ENCODE assay signal across 17 cellular contexts in genomic region chr9:131690950-131691573, GRCh38. TPM values are rescaled to one million over a fixed set of nuclear protein-coding genes. Genes with fewer than 3 reads are reported as not detected.
DNase-seq lines count a peak whose midpoint lies in the region; ATAC-seq, FAIRE-seq and TF ChIP-seq lines count a peak whose summit lies in the region.
"Had no signal": no experiment of that assay in that cellular context is flagged by ENCODE, and none has a peak within 500 bp of the region (broad histone marks: within the 10 kb centered on the region; RNA-seq: fewer than 3 reads in every experiment).

No MANE protein-coding gene starts in this region.

- no peak overlapping the region for H2BK5ac ChIP-seq in IMR-90 (ENCODE audit: low read depth, low read length, poor library complexity, severe bottlenecking)

- H4K91ac ChIP-seq in IMR-90 (ENCODE audit: insufficient read depth, low read depth, low read length): no peak overlapping the region

- H2AK5ac ChIP-seq in IMR-90 (ENCODE audit: low read depth, low read length): no peak overlapping the region

- H3K4me1 Mint-ChIP-seq in CD4-positive, alpha-beta T cell (ENCODE audit: low read depth): peaks cover 88% of the 10 kb centered on the region
- peaks cover 63% of the 10 kb centered on the region for H3K4me1 Mint-ChIP-seq in activated T-helper 17 cell treated with anti-CD3 and anti-CD28 coated beads, Interleukin-2, amount 50 U/mL, for 72 hours
- peaks cover 55 to 86% (median 71%) of the 10 kb centered on the region in 7 donors for H3K4me1 Mint-ChIP-seq in naive thymus-derived CD4-positive, alpha-beta T cell

- no peak overlapping the region for H2AK9ac ChIP-seq in IMR-90 (replicated peaks; ENCODE audit: low read depth, low read length, poor library complexity)

- H3K4me1 ChIP-seq in IMR-90 (ENCODE audit: control insufficient read depth, insufficient read depth, low read length): peaks cover 5% of the 10 kb centered on the region; the same call in 1 of the 2 replicates
- peaks cover 25 to 34% of the 10 kb centered on the region in 2 donors for H3K4me1 ChIP-seq in naive thymus-derived CD4-positive, alpha-beta T cell (ENCODE audit: control insufficient read depth in 2 of 2, insufficient read depth in 2 of 2, low read length in 2 of 2)
- H3K4me1 ChIP-seq: prostate gland had no signal

- peaks cover 49 to 71% of the 10 kb centered on the region in 2 experiments for H3K79me1 ChIP-seq in IMR-90 (ENCODE audit: low read depth in 1 of 2, low read length in 2 of 2)

- peak overlapping the region; percentile 26 for H3K4me3 Mint-ChIP-seq in CD4-positive, alpha-beta T cell
- peak overlapping the region; percentile 66 for H3K4me3 Mint-ChIP-seq in activated T-helper 17 cell treated with anti-CD3 and anti-CD28 coated beads, Interleukin-2, amount 50 U/mL, for 72 hours
- peak overlapping the region in 9 of 10 donors; percentile 6 to 59 (median 57) for H3K4me3 Mint-ChIP-seq in naive thymus-derived CD4-positive, alpha-beta T cell
- H3K4me3 Mint-ChIP-seq: nephron had no signal

- no CpG with 5 or more reads among the region's 3 CpGs for WGBS in IMR-90 (ENCODE audit: extremely low coverage in 2 of 2, insufficient read length in 1 of 2), 2 experiments

- no peak overlapping the region for H3K23ac ChIP-seq in IMR-90 (ENCODE audit: low read depth, low read length)

- no peak overlapping the region for H3K18ac ChIP-seq in IMR-90 (ENCODE audit: low read depth, low read length)

- no peak for TF ChIP-seq RAD21 in IMR-90 (IDR thresholded peaks at IDR 0.05; ENCODE audit: low read length)

- H3K27me3 ChIP-seq in CD4-positive, alpha-beta T cell (ENCODE audit: control insufficient read depth, insufficient read depth, low read length): no peaks in the 10 kb centered on the region
- H3K27me3 ChIP-seq in IMR-90 (ENCODE audit: control insufficient read depth, insufficient read depth, low read length): no peaks in the 10 kb centered on the region
- H3K27me3 ChIP-seq in naive thymus-derived CD4-positive, alpha-beta T cell (ENCODE audit: control insufficient read depth in 2 of 2, insufficient read depth in 2 of 2, low read length in 2 of 2): no peaks in the 10 kb centered on the region

- H4K8ac ChIP-seq in IMR-90 (ENCODE audit: low read depth in 2 of 2, low read length in 2 of 2): no peak overlapping the region

- no peak for DNase-seq in CD4-positive, alpha-beta T cell
- DNase-seq in IMR-90 (no peak), NCI-H1694 (lab: John Stamatoyannopoulos, UW) (no peak), urothelium cell line (ENCODE audit: low spot score) (no peak)
- no peak for DNase-seq in naive thymus-derived CD4-positive, alpha-beta T cell
- DNase-seq: AML-193, anterior cingulate cortex, NCI-H146, NCI-H345 had no signal

- in situ Hi-C loops in IMR-90 (cut with MboI; ENCODE audit: low sequenced_read_pairs): no loop called here

- no peak overlapping the region for H3K4me3 ChIP-seq in IMR-90 (ENCODE audit: insufficient read depth, low read depth, low read length)
- H3K4me3 ChIP-seq in naive thymus-derived CD4-positive, alpha-beta T cell (ENCODE audit: low read length): no peak overlapping the region
- H3K4me3 ChIP-seq: lung, prostate gland, smooth muscle cell had no signal

- H3K36me3 ChIP-seq in IMR-90 (ENCODE audit: control insufficient read depth, insufficient read depth, low read length): no peaks in the 10 kb centered on the region
- H3K36me3 ChIP-seq in naive thymus-derived CD4-positive, alpha-beta T cell (ENCODE audit: control insufficient read depth in 2 of 3, insufficient read depth in 3 of 3, low read length in 3 of 3): no peaks in the 10 kb centered on the region
- H3K36me3 ChIP-seq: prostate gland had no signal

- H3K27ac Mint-ChIP-seq in CD4-positive, alpha-beta T cell: peak overlapping the region; percentile 61
- peak overlapping the region; percentile 81 for H3K27ac Mint-ChIP-seq in activated T-helper 17 cell treated with anti-CD3 and anti-CD28 coated beads, Interleukin-2, amount 50 U/mL, for 72 hours
- H3K27ac Mint-ChIP-seq in naive thymus-derived CD4-positive, alpha-beta T cell: peak overlapping the region in 5 of 9 donors; percentile 34 to 64 (median 48)
- H3K27ac Mint-ChIP-seq: nephron had no signal

- POLR2A ChIA-PET in CD4-positive, alpha-beta T cell (lab: Charles Lee): interaction anchor here (2.8 kb wide), 1 partner anchor 12 kb away, joined by 19 read pairs; no protein-coding TSS in a partner anchor
- POLR2A ChIA-PET in IMR-90 (lab: Charles Lee; ENCODE audit: unreplicated experiment): no interaction called here
- POLR2A ChIA-PET in naive thymus-derived CD4-positive, alpha-beta T cell (lab: Charles Lee): interaction anchor here (0.7 to 1.4 kb wide), 3 partner anchors 16 to 54 kb away, joined by 3 read pairs; no protein-coding TSS in a partner anchor

- no peak overlapping the region for H3K27ac ChIP-seq in CD4-positive, alpha-beta T cell (ENCODE audit: low read depth, low read length)
- no peak overlapping the region for H3K27ac ChIP-seq in IMR-90 (ENCODE audit: insufficient read depth, low read length)
- H3K27ac ChIP-seq in naive thymus-derived CD4-positive, alpha-beta T cell (ENCODE audit: low read depth, low read length): no peak overlapping the region
- H3K27ac ChIP-seq: prostate gland, RWPE1 had no signal

- dilution Hi-C loops in IMR-90 (cut with HindIII; ENCODE audit: low sequenced_read_pairs, unreplicated experiment): no loop called here

- no peaks in the 10 kb centered on the region for H3K27me3 Mint-ChIP-seq in CD4-positive, alpha-beta T cell
- H3K27me3 Mint-ChIP-seq in activated T-helper 17 cell treated with anti-CD3 and anti-CD28 coated beads, Interleukin-2, amount 50 U/mL, for 72 hours: no peaks in the 10 kb centered on the region
- H3K27me3 Mint-ChIP-seq in naive thymus-derived CD4-positive, alpha-beta T cell: no peaks in the 10 kb centered on the region

- H2BK15ac ChIP-seq in IMR-90 (ENCODE audit: low read depth, low read length): no peak overlapping the region

- ATAC-seq in CD4-positive, alpha-beta T cell (ENCODE audit: poor library complexity): peak; percentile 44
- ATAC-seq in IMR-90 (ENCODE audit: low read depth) (no peak), HG03159 (IDR thresholded peaks at IDR 0.05; ENCODE audit: unreplicated experiment) (no peak)
- ATAC-seq in activated T-helper 17 cell treated with anti-CD3 and anti-CD28 coated beads, Interleukin-2, amount 50 U/mL, for 72 hours (replicated peaks): peak; percentile 67
- ATAC-seq in naive thymus-derived CD4-positive, alpha-beta T cell: peak; percentile 42

- H2BK20ac ChIP-seq in IMR-90 (ENCODE audit: low read depth, low read length): no peak overlapping the region

- TF ChIP-seq POLR2A in IMR-90 (IDR thresholded peaks at IDR 0.05; ENCODE audit: low read depth, low read length): no peak

- no peaks in the 10 kb centered on the region for H3K9me3 ChIP-seq in CD4-positive, alpha-beta T cell (ENCODE audit: control insufficient read depth, low read length)
- H3K9me3 ChIP-seq in IMR-90 (ENCODE audit: control insufficient read depth, insufficient read depth, low read length): no peaks in the 10 kb centered on the region
- H3K9me3 ChIP-seq in naive thymus-derived CD4-positive, alpha-beta T cell (ENCODE audit: control insufficient read depth in 2 of 3, low read length in 3 of 3): no peaks in the 10 kb centered on the region
- H3K9me3 ChIP-seq: prostate gland had no signal

- H3K14ac ChIP-seq in IMR-90 (replicated peaks; ENCODE audit: low read depth, low read length): no peak overlapping the region

- H2BK120ac ChIP-seq in IMR-90 (ENCODE audit: low read depth, low read length): no peak overlapping the region

- no peak overlapping the region for H4K5ac ChIP-seq in IMR-90 (ENCODE audit: low read depth, low read length)

- no peak for TF ChIP-seq CTCF in CD4-positive, alpha-beta T cell (IDR thresholded peaks at IDR 0.05)
- TF ChIP-seq CTCF in IMR-90 (conservative IDR thresholded peaks at IDR 0.05; ENCODE audit: low read depth, low read length): no peak

- BruUV-seq in IMR-90 (replicated peaks; lab: Mats Ljungman, UMichigan): no TSS peak

- no peak overlapping the region for H3K4me2 ChIP-seq in IMR-90 (ENCODE audit: low read depth, low read length)
- H3K4me2 ChIP-seq: smooth muscle cell had no signal

- CTCF ChIA-PET in CD4-positive, alpha-beta T cell (lab: Charles Lee): interaction anchor here (1.6 to 1.9 kb wide), 3 partner anchors 13 to 100 kb away, joined by 3 to 8 read pairs (median 5); no protein-coding TSS in a partner anchor
- CTCF ChIA-PET in IMR-90 (lab: Yijun Ruan, JAX): interaction anchor here (1.6 kb wide), 1 partner anchor 13 kb away, joined by 4 read pairs; no protein-coding TSS in a partner anchor
- CTCF ChIA-PET in naive thymus-derived CD4-positive, alpha-beta T cell (lab: Charles Lee): interaction anchor here (1.1 kb wide), 1 partner anchor 39 kb away, joined by 3 read pairs; no protein-coding TSS in a partner anchor

- H3K56ac ChIP-seq in IMR-90 (ENCODE audit: extremely low read depth, insufficient read depth, low read length): no peak overlapping the region

- no peak overlapping the region for H3K9ac ChIP-seq in IMR-90 (ENCODE audit: low read depth, low read length)

- no peak for FAIRE-seq in urothelium cell line (lab: Jason Lieb, UNC)
- FAIRE-seq: H1 had no signal

- peaks cover 58% of the 10 kb centered on the region for H4K20me1 ChIP-seq in IMR-90 (ENCODE audit: insufficient read depth, low read length)

- H3K9me3 Mint-ChIP-seq in CD4-positive, alpha-beta T cell: no peaks in the 10 kb centered on the region
- H3K9me3 Mint-ChIP-seq in activated T-helper 17 cell treated with anti-CD3 and anti-CD28 coated beads, Interleukin-2, amount 50 U/mL, for 72 hours: no peaks in the 10 kb centered on the region
- H3K9me3 Mint-ChIP-seq in naive thymus-derived CD4-positive, alpha-beta T cell: no peaks in the 10 kb centered on the region
- H3K9me3 Mint-ChIP-seq: nephron had no signal

- H2AFZ ChIP-seq in IMR-90 (replicated peaks; ENCODE audit: low read length, poor library complexity): no peak overlapping the region

- intact Hi-C loops in CD4-positive, alpha-beta T cell (cut with DNase I, micrococcal nuclease): no loop called here
- intact Hi-C loops in IMR-90 (cut with micrococcal nuclease): no loop called here
- intact Hi-C loops in naive thymus-derived CD4-positive, alpha-beta T cell (cut with micrococcal nuclease): no loop called here

- no peak overlapping the region for H3K4ac ChIP-seq in IMR-90 (ENCODE audit: low read depth, low read length)

- peaks cover 12% of the 10 kb centered on the region; the same call in 1 of the 2 replicates for H3K9me1 ChIP-seq in IMR-90 (ENCODE audit: insufficient read depth, low read length)

- no peaks in the 10 kb centered on the region for H3K36me3 Mint-ChIP-seq in CD4-positive, alpha-beta T cell (ENCODE audit: low read depth)
- peaks cover 10% of the 10 kb centered on the region for H3K36me3 Mint-ChIP-seq in activated T-helper 17 cell treated with anti-CD3 and anti-CD28 coated beads, Interleukin-2, amount 50 U/mL, for 72 hours (ENCODE audit: low read depth)
- H3K36me3 Mint-ChIP-seq in naive thymus-derived CD4-positive, alpha-beta T cell: peaks cover 0 to 9% (median 5%) of the 10 kb centered on the region in 5 donors

RNA-seq across cellular contexts. Expression of gene RAPGEF1, which starts 48.8 kb away (rescaled TPM):
- 100 to 1,000 TPM; 130 to 134 TPM for total RNA-seq in CD4-positive, alpha-beta T cell
- total RNA-seq in IMR-90 (2012; rRNA removed): 13.1 and 13.3 TPM in 2 replicates
- 22.3 and 23.0 TPM in 2 replicates for polyA plus RNA-seq in IMR-90 (2012; rRNA removed)
- 14.6 and 21.5 TPM in 2 replicates for polyA plus RNA-seq in IMR-90 (2012; cell fraction: cytosol; rRNA removed)
- 30.5 and 31.7 TPM in 2 replicates for polyA plus RNA-seq in IMR-90 (2012; cell fraction: nucleus; rRNA removed; ENCODE audit: low replicate concordance)
- total RNA-seq in activated T-helper 17 cell treated with anti-CD3 and anti-CD28 coated beads, Interleukin-2, amount 50 U/mL, for 72 hours: 100 to 1,000 TPM; 147 to 167 TPM
- total RNA-seq in naive thymus-derived CD4-positive, alpha-beta T cell: 100 to 1,000 TPM in 2 of 5 experiments, 10 to 100 TPM in 3; 81.1 to 181 (median 85.8) TPM
- 1 to 10 TPM; 1.2 to 4.7 TPM for polyA plus RNA-seq in naive thymus-derived CD4-positive, alpha-beta T cell

Comparison
In these comparisons a context has a peak if more than half of its experiments do, and no peak if none do; other contexts are left out.
1. ATAC-seq: peak in CD4-positive, alpha-beta T cell (single experiment), activated T-helper 17 cell treated with anti-CD3 and anti-CD28 coated beads, Interleukin-2, amount 50 U/mL, for 72 hours (single experiment) and naive thymus-derived CD4-positive, alpha-beta T cell (single experiment); none in IMR-90 (single experiment) and HG03159 (single experiment).
2. Peak in every context shown above with its lines, with median percentiles within 50 percentile points of each other: H3K27ac Mint-ChIP-seq and H3K4me3 Mint-ChIP-seq.